In the genomic region with DNA sequence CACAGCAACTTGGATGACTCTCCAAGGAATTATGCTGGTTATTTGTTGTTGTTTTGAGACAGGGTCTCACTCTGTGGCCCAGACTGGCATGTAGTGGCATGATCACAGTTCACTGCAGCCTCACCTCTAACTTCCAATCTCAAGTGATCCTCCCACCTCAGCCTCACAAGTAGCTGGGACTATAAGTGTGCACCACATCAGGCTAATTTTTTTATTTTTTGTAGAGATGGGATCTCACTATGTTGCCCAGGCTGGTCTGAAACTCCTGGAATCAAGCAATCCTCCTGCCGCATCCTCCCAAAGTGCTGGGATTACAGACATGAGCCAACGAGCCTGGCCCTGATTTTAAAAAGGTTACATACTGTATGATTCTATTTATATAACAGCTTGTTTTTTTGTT, we compare ENCODE assay signal across 6 cellular contexts.
"Had no signal": no experiment of that assay in that cellular context is flagged by ENCODE, and none has a peak within 500 bp of the region (broad histone marks: within the 10 kb centered on the region; RNA-seq: fewer than 3 reads in every experiment).

No MANE protein-coding gene starts in this region.

- H2AFZ ChIP-seq: GM23338 had no signal

- DNase-seq: H7, KG1 had no signal

- H3K4me2 ChIP-seq: GM23338 had no signal

- FAIRE-seq: HTR-8/SVneo had no signal

- ATAC-seq: GM23338, HCT116 had no signal

- H3K9me3 ChIP-seq: HAP-1 had no signal

- H3K4me3 ChIP-seq: GM23338, HAP-1 had no signal

- H3K36me3 ChIP-seq: HAP-1 had no signal
